Comparison of ENCODE assay signal across 10 cellular contexts in genomic region chr5:172178301-172179031, GRCh38. TPM values are rescaled to one million over a fixed set of nuclear protein-coding genes. Genes with fewer than 3 reads are reported as not detected.
DNase-seq lines count a peak whose midpoint lies in the region; ATAC-seq and TF ChIP-seq lines count a peak whose summit lies in the region.
"Had no signal": no experiment of that assay in that cellular context is flagged by ENCODE, and none has a peak within 500 bp of the region (broad histone marks: within the 10 kb centered on the region; RNA-seq: fewer than 3 reads in every experiment).

No MANE protein-coding gene starts in this region.

- peaks cover 0 to 1% (median 0%) of the 10 kb centered on the region in 7 donors for H3K9me3 Mint-ChIP-seq in CD4-positive, CD25-positive, alpha-beta regulatory T cell
- H3K9me3 Mint-ChIP-seq in activated T-helper 1 cell treated with anti-CD3 and anti-CD28 coated beads, Interleukin-12 subunit alpha, Interleukin-12 subunit beta, Interleukin-2, Interleukin-4 antibody, amounts not matched to agents 30 ng/mL and 10 ng/mL and 1 ng/mL, durations not matched to agents 14 hours and 24 hours and 36 hours = no peaks in the 10 kb centered on the region
- H3K9me3 Mint-ChIP-seq in memory B cell = no peaks in the 10 kb centered on the region

- H3K9ac ChIP-seq in KMS-11 (peak overlapping the region; percentile 50; the same call in 1 of the 2 replicates), SK-N-SH (no peak overlapping the region)

- intact Hi-C loops in activated T-helper 1 cell treated with anti-CD3 and anti-CD28 coated beads, Interleukin-12 subunit alpha, Interleukin-12 subunit beta, Interleukin-2, Interleukin-4 antibody, amounts not matched to agents 30 ng/mL and 10 ng/mL and 1 ng/mL, durations not matched to agents 14 hours and 24 hours and 36 hours (cut with micrococcal nuclease) = loop anchor here (1.0 to 10.0 kb wide), 4 partner anchors 9 to 876 kb away; partner anchors contain the start of gene CREBRF

- POLR2A ChIA-PET in SK-N-SH (lab: Yijun Ruan, JAX) = no interaction called here

- H3K4me2 ChIP-seq in KMS-11 (peak overlapping the region; percentile 83), SK-N-SH (no peak overlapping the region)

- peaks cover 98% of the 10 kb centered on the region for H3K4me1 ChIP-seq in CD4-positive, CD25-positive, alpha-beta regulatory T cell (ENCODE audit: control insufficient read depth, insufficient read depth, low read length, poor library complexity, severe bottlenecking)
- H3K4me1 ChIP-seq in KMS-11 (ENCODE audit: low read depth, poor library complexity, severe bottlenecking) (peaks cover 57% of the 10 kb centered on the region), SK-N-SH (ENCODE audit: control insufficient read depth in 1 of 2, insufficient read depth in 2 of 2, low read depth in 1 of 2, low read length in 1 of 2) (peaks cover 0 to 6% of the 10 kb centered on the region in 2 experiments; a peak in 1 of 4 replicates)

- H3K79me2 ChIP-seq in KMS-11 (ENCODE audit: insufficient read depth, low read depth) (0 out of 2 replicates have a peak, but pooled peaks cover 4% of the 10 kb centered on the region), SK-N-SH (ENCODE audit: insufficient read depth) (peaks cover 79% of the 10 kb centered on the region)

- H3F3A ChIP-seq in SK-N-SH (replicated peaks; ENCODE audit: insufficient read depth) = no peaks in the 10 kb centered on the region

- DNase-seq in CD4-positive, CD25-positive, alpha-beta regulatory T cell = peak in 1 of 3 donors; percentile 69
- peak; percentile 36 for DNase-seq in activated T-helper 1 cell treated with anti-CD3 and anti-CD28 coated beads, Interleukin-12 subunit alpha, Interleukin-12 subunit beta, Interleukin-2, Interleukin-4 antibody, amounts not matched to agents 30 ng/mL and 10 ng/mL and 1 ng/mL, durations not matched to agents 14 hours and 24 hours and 36 hours (ENCODE audit: low spot score)
- DNase-seq in memory B cell (ENCODE audit: low spot score in 2 of 2) (no peak), globus pallidus (ENCODE audit: low spot score) (no peak), SK-N-SH (no peak)
- DNase-seq: HCEC 1CT, sigmoid colon had no signal

- H3K9me3 ChIP-seq in CD4-positive, CD25-positive, alpha-beta regulatory T cell (ENCODE audit: control insufficient read depth in 2 of 2, low read length in 2 of 2) = no peaks in the 10 kb centered on the region
- no peaks in the 10 kb centered on the region for H3K9me3 ChIP-seq in SK-N-SH
- H3K9me3 ChIP-seq: sigmoid colon had no signal

- peak overlapping the region; percentile 89 to 99 (median 98) for H3K4me3 Mint-ChIP-seq in CD4-positive, CD25-positive, alpha-beta regulatory T cell
- H3K4me3 Mint-ChIP-seq in activated T-helper 1 cell treated with anti-CD3 and anti-CD28 coated beads, Interleukin-12 subunit alpha, Interleukin-12 subunit beta, Interleukin-2, Interleukin-4 antibody, amounts not matched to agents 30 ng/mL and 10 ng/mL and 1 ng/mL, durations not matched to agents 14 hours and 24 hours and 36 hours = peak overlapping the region; percentile 87
- peak overlapping the region; percentile 85 for H3K4me3 Mint-ChIP-seq in memory B cell

- TF ChIP-seq CTCF in KMS-11 (conservative IDR thresholded peaks at IDR 0.05; ENCODE audit: low read depth, low read length) (no peak), SK-N-SH (IDR thresholded peaks at IDR 0.05) (no peak)

- peak overlapping the region; percentile 98 to 99 (median 99) for H3K27ac Mint-ChIP-seq in CD4-positive, CD25-positive, alpha-beta regulatory T cell
- peak overlapping the region; percentile 100 for H3K27ac Mint-ChIP-seq in activated T-helper 1 cell treated with anti-CD3 and anti-CD28 coated beads, Interleukin-12 subunit alpha, Interleukin-12 subunit beta, Interleukin-2, Interleukin-4 antibody, amounts not matched to agents 30 ng/mL and 10 ng/mL and 1 ng/mL, durations not matched to agents 14 hours and 24 hours and 36 hours
- H3K27ac Mint-ChIP-seq in memory B cell = peak overlapping the region; percentile 95

- peaks cover 6% of the 10 kb centered on the region for H3K36me3 ChIP-seq in CD4-positive, CD25-positive, alpha-beta regulatory T cell (ENCODE audit: control insufficient read depth, insufficient read depth, low read length)
- H3K36me3 ChIP-seq in KMS-11 (ENCODE audit: insufficient read depth) = no peaks in the 10 kb centered on the region
- H3K36me3 ChIP-seq in SK-N-SH (replicated peaks in 1 of 2; ENCODE audit: control insufficient read depth in 1 of 2, insufficient read depth in 2 of 2, low read length in 1 of 2) = peaks cover 0 to 1% of the 10 kb centered on the region in 2 experiments
- H3K36me3 ChIP-seq: sigmoid colon had no signal

- CTCF ChIA-PET in SK-N-SH (lab: Yijun Ruan, JAX) = interaction anchor here (1.0 to 3.5 kb wide), 2 partner anchors 10 to 115 kb away, joined by 4 to 14 read pairs; partner anchors contain the start of gene STK10

- peak overlapping the region; percentile 96 for H3K27ac ChIP-seq in CD4-positive, CD25-positive, alpha-beta regulatory T cell (ENCODE audit: insufficient read depth, low read length, poor library complexity, severe bottlenecking)
- H3K27ac ChIP-seq in KMS-11 (peak overlapping the region; percentile 82; the same call in 1 of the 2 replicates), SK-N-SH (ENCODE audit: low read depth in 2 of 2, low read length in 1 of 2) (no peak overlapping the region)

- TF ChIP-seq EP300 in SK-N-SH (IDR thresholded peaks at IDR 0.05; ENCODE audit: borderline replicate concordance in 1 of 2, low read depth in 1 of 2, low read length in 1 of 2) = no peak

- peaks cover 39% of the 10 kb centered on the region for H3K36me3 Mint-ChIP-seq in CD4-positive, CD25-positive, alpha-beta regulatory T cell
- peaks cover 25% of the 10 kb centered on the region for H3K36me3 Mint-ChIP-seq in activated T-helper 1 cell treated with anti-CD3 and anti-CD28 coated beads, Interleukin-12 subunit alpha, Interleukin-12 subunit beta, Interleukin-2, Interleukin-4 antibody, amounts not matched to agents 30 ng/mL and 10 ng/mL and 1 ng/mL, durations not matched to agents 14 hours and 24 hours and 36 hours (ENCODE audit: low read depth)
- peaks cover 11% of the 10 kb centered on the region for H3K36me3 Mint-ChIP-seq in memory B cell

- peak overlapping the region; percentile 79 for H3K4me3 ChIP-seq in CD4-positive, CD25-positive, alpha-beta regulatory T cell (ENCODE audit: low read depth, low read length)
- H3K4me3 ChIP-seq in KMS-11 (IDR thresholded peaks at IDR 0.05; ENCODE audit: insufficient read depth, low read depth, low read length) (no peak overlapping the region), SK-N-SH (ENCODE audit: low read depth in 2 of 2, low read length in 1 of 2) (no peak overlapping the region)
- H3K4me3 ChIP-seq: sigmoid colon had no signal

- peaks cover 27 to 99% (median 72%) of the 10 kb centered on the region in 4 donors for H3K4me1 Mint-ChIP-seq in CD4-positive, CD25-positive, alpha-beta regulatory T cell
- peaks cover 87% of the 10 kb centered on the region for H3K4me1 Mint-ChIP-seq in activated T-helper 1 cell treated with anti-CD3 and anti-CD28 coated beads, Interleukin-12 subunit alpha, Interleukin-12 subunit beta, Interleukin-2, Interleukin-4 antibody, amounts not matched to agents 30 ng/mL and 10 ng/mL and 1 ng/mL, durations not matched to agents 14 hours and 24 hours and 36 hours (ENCODE audit: low read depth)
- H3K4me1 Mint-ChIP-seq in memory B cell = peaks cover 61% of the 10 kb centered on the region

- peaks cover 4% of the 10 kb centered on the region for H3K27me3 Mint-ChIP-seq in CD4-positive, CD25-positive, alpha-beta regulatory T cell
- no peaks in the 10 kb centered on the region for H3K27me3 Mint-ChIP-seq in activated T-helper 1 cell treated with anti-CD3 and anti-CD28 coated beads, Interleukin-12 subunit alpha, Interleukin-12 subunit beta, Interleukin-2, Interleukin-4 antibody, amounts not matched to agents 30 ng/mL and 10 ng/mL and 1 ng/mL, durations not matched to agents 14 hours and 24 hours and 36 hours (ENCODE audit: insufficient read depth)
- no peaks in the 10 kb centered on the region for H3K27me3 Mint-ChIP-seq in memory B cell

- H4K20me1 ChIP-seq in KMS-11 (ENCODE audit: insufficient read depth) (no peaks in the 10 kb centered on the region), SK-N-SH (ENCODE audit: insufficient read depth) (peaks cover 20% of the 10 kb centered on the region; the same call in 1 of the 2 replicates)

- 88% methylated on average over 16 of the region's 20 CpGs for WGBS in SK-N-SH (ENCODE audit: low lambda C conversion rate)

- no peaks in the 10 kb centered on the region for H3K9me2 ChIP-seq in SK-N-SH

- no peak for TF ChIP-seq RAD21 in SK-N-SH (IDR thresholded peaks at IDR 0.05; ENCODE audit: low read length)

- ATAC-seq in CD4-positive, CD25-positive, alpha-beta regulatory T cell (ENCODE audit: low read depth in 2 of 2) = no peak
- ATAC-seq in memory B cell (ENCODE audit: low read depth) (no peak), GM18861 (IDR thresholded peaks at IDR 0.05; ENCODE audit: unreplicated experiment) (no peak), HG03565 (IDR thresholded peaks at IDR 0.05; ENCODE audit: unreplicated experiment) (no peak)

- H2AFZ ChIP-seq in KMS-11 (ENCODE audit: low read depth) (no peak overlapping the region), SK-N-SH (ENCODE audit: low read depth) (no peak overlapping the region)

- no peaks in the 10 kb centered on the region for H3K27me3 ChIP-seq in CD4-positive, CD25-positive, alpha-beta regulatory T cell (ENCODE audit: control insufficient read depth, insufficient read depth, low read length)
- no peaks in the 10 kb centered on the region for H3K27me3 ChIP-seq in KMS-11 (ENCODE audit: insufficient read depth, low read depth)
- H3K27me3 ChIP-seq in SK-N-SH (ENCODE audit: insufficient read depth) = no peaks in the 10 kb centered on the region
- H3K27me3 ChIP-seq: sigmoid colon had no signal

TF ChIP-seq in SK-N-SH, 30 proteins besides CTCF, POLR2A, EP300 and RAD21 (continues in another document):
- no peak for TF ChIP-seq FOSL2 (IDR thresholded peaks at IDR 0.05; ENCODE audit: borderline replicate concordance, low read depth)

RNA-seq across cellular contexts. Expression of gene STK10, which starts 9.6 kb away (rescaled TPM):
- 533 TPM for total RNA-seq in CD4-positive, CD25-positive, alpha-beta regulatory T cell
- 10 to 100 TPM; 71.2 to 77.2 (median 74.1) TPM for polyA plus RNA-seq in CD4-positive, CD25-positive, alpha-beta regulatory T cell
- total RNA-seq in activated T-helper 1 cell treated with anti-CD3 and anti-CD28 coated beads, Interleukin-12 subunit alpha, Interleukin-12 subunit beta, Interleukin-2, Interleukin-4 antibody, amounts not matched to agents 30 ng/mL and 10 ng/mL and 1 ng/mL, durations not matched to agents 14 hours and 24 hours and 36 hours = 88.6 and 91.9 TPM in 2 replicates
- 10.1 and 11.0 TPM in 2 replicates for polyA plus RNA-seq in SK-N-SH (2012; rRNA removed)
- 6.6 and 8.2 TPM in 2 replicates for polyA plus RNA-seq in SK-N-SH (2012; cell fraction: cytosol; rRNA removed)
- 34.5 and 39.6 TPM in 2 replicates for polyA plus RNA-seq in SK-N-SH (2012; cell fraction: nucleus; rRNA removed)

RNA-seq across cellular contexts. Expression of gene EFCAB9, which starts 15.5 kb away (rescaled TPM):
- not detected for total RNA-seq in CD4-positive, CD25-positive, alpha-beta regulatory T cell
- polyA plus RNA-seq in CD4-positive, CD25-positive, alpha-beta regulatory T cell = not detected
- total RNA-seq in activated T-helper 1 cell treated with anti-CD3 and anti-CD28 coated beads, Interleukin-12 subunit alpha, Interleukin-12 subunit beta, Interleukin-2, Interleukin-4 antibody, amounts not matched to agents 30 ng/mL and 10 ng/mL and 1 ng/mL, durations not matched to agents 14 hours and 24 hours and 36 hours = not detected in 2 replicates
- 0.10 TPM in 1 of 2 replicates, not detected in the other for polyA plus RNA-seq in SK-N-SH (2012; rRNA removed)
- polyA plus RNA-seq in SK-N-SH (2012; cell fraction: cytosol; rRNA removed) = 0.05 TPM in 1 of 2 replicates, not detected in the other
- polyA plus RNA-seq in SK-N-SH (2012; cell fraction: nucleus; rRNA removed) = not detected in 2 replicates
- total RNA-seq: sigmoid colon had no signal
- polyA plus RNA-seq: sigmoid colon had no signal

Comparison
In these comparisons a context has a peak if more than half of its experiments do, and no peak if none do; other contexts are left out.
1. H3K27ac ChIP-seq: peak in CD4-positive, CD25-positive, alpha-beta regulatory T cell (single experiment) and KMS-11 (single experiment); none in SK-N-SH (0 of 2).
2. Peak in every context shown above with its lines, with median percentiles within 50 percentile points of each other: H3K27ac Mint-ChIP-seq and H3K4me3 Mint-ChIP-seq.